ENCODE assay signal across 2 cellular contexts in genomic region chr18:29779096-29779495, GRCh38.
A peak's percentile ranks its signal among the peaks of the same experiment; 100 is the strongest.
TF ChIP-seq lines count a peak whose summit lies in the region.

No MANE protein-coding gene starts in this region.

TF ChIP-seq in IMR-90, 13 proteins besides CTCF, POLR2A, EP300 and RAD21:
- TF ChIP-seq CEBPB (IDR thresholded peaks at IDR 0.05; ENCODE audit: low read depth, low read length), result peak; percentile 32; the same call in 1 of the 2 replicates
- TF ChIP-seq, protein P1, sequence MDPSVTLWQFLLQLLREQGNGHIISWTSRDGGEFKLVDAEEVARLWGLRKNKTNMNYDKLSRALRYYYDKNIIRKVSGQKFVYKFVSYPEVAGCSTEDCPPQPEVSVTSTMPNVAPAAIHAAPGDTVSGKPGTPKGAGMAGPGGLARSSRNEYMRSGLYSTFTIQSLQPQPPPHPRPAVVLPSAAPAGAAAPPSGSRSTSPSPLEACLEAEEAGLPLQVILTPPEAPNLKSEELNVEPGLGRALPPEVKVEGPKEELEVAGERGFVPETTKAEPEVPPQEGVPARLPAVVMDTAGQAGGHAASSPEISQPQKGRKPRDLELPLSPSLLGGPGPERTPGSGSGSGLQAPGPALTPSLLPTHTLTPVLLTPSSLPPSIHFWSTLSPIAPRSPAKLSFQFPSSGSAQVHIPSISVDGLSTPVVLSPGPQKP (IDR thresholded peaks at IDR 0.05; ENCODE audit: borderline replicate concordance, low read depth, low read length), result no peak
TF ChIP-seq in IMR-90: peak in this region for 1.

TF ChIP-seq in H1, 55 proteins besides CTCF, POLR2A, EP300 and RAD21:
- no peak for TF ChIP-seq EGR1 (IDR thresholded peaks at IDR 0.05; ENCODE audit: borderline replicate concordance, low read depth, low read length)
- TF ChIP-seq CEBPB (IDR thresholded peaks at IDR 0.05; ENCODE audit: low read depth, low read length), result peak; percentile 6; the same call in 1 of the 2 replicates
- TF ChIP-seq NANOG (IDR thresholded peaks at IDR 0.05; ENCODE audit: insufficient read depth, low read depth, low read length, poor library complexity, severe bottlenecking), result no peak
- TF ChIP-seq CHD1 (IDR thresholded peaks at IDR 0.05; ENCODE audit: low read depth, low read length), result no peak
- no peak for TF ChIP-seq MAFK (IDR thresholded peaks at IDR 0.05; ENCODE audit: low read depth, low read length)
- no peak for TF ChIP-seq YY1 (IDR thresholded peaks at IDR 0.05; ENCODE audit: low read depth, low read length)
- no peak for TF ChIP-seq TBP (IDR thresholded peaks at IDR 0.05; ENCODE audit: low read depth, low read length)
- TF ChIP-seq ASH2L (IDR thresholded peaks at IDR 0.05; ENCODE audit: low read length), result no peak
